In genomic region chr2:84904717-84905174, GRCh38 we compare ENCODE assay signal across 8 cellular contexts. TPM values are rescaled to one million over a fixed set of nuclear protein-coding genes. Genes with fewer than 3 reads are reported as not detected.
DNase-seq lines count a peak whose midpoint lies in the region; ATAC-seq and TF ChIP-seq lines count a peak whose summit lies in the region.

No MANE protein-coding gene starts in this region.

- WGBS in sigmoid colon, 2 donors = 0 to 1% methylated on average over 21 of the region's 21 CpGs

- peak; percentile 35 to 45 for TF ChIP-seq POLR2A in sigmoid colon (IDR thresholded peaks at IDR 0.05)

- peak overlapping the region; percentile 99 for H3K4me2 ChIP-seq in OCI-LY1 (ENCODE audit: low read length)

- peaks cover 17% of the 10 kb centered on the region for H3K4me1 ChIP-seq in OCI-LY1 (ENCODE audit: insufficient read depth, low read length, severe bottlenecking)
- peaks cover 4% of the 10 kb centered on the region for H3K4me1 ChIP-seq in iPS-15b (ENCODE audit: control insufficient read depth, insufficient read depth, low read length)
- peaks cover 0 to 19% (median 10%) of the 10 kb centered on the region in 4 donors for H3K4me1 ChIP-seq in sigmoid colon

- no peak overlapping the region for H3K27ac ChIP-seq in OCI-LY1 (ENCODE audit: low read depth, low read length, poor library complexity, severe bottlenecking)
- H3K27ac ChIP-seq in sigmoid colon = peak overlapping the region; percentile 84 to 98 (median 94)

- H3K4me3 ChIP-seq in OCI-LY1 (ENCODE audit: low read depth, low read length, poor library complexity, severe bottlenecking) = peak overlapping the region; percentile 97
- peak overlapping the region; percentile 80 for H3K4me3 ChIP-seq in iPS-15b (ENCODE audit: low read depth, low read length)
- H3K4me3 ChIP-seq in sigmoid colon = peak overlapping the region; percentile 77 to 99 (median 98)

- H3K9me3 ChIP-seq in OCI-LY1 (ENCODE audit: low read length) (no peaks in the 10 kb centered on the region), iPS-15b (ENCODE audit: control insufficient read depth, insufficient read depth, low read length) (no peaks in the 10 kb centered on the region), sigmoid colon (no peaks in the 10 kb centered on the region)

- H3K27me3 ChIP-seq in OCI-LY1 (ENCODE audit: insufficient read depth, low read length) = no peaks in the 10 kb centered on the region
- peaks cover 31% of the 10 kb centered on the region for H3K27me3 ChIP-seq in iPS-15b (ENCODE audit: control insufficient read depth, insufficient read depth, low read length)
- no peaks in the 10 kb centered on the region for H3K27me3 ChIP-seq in sigmoid colon

- H3K36me3 ChIP-seq in OCI-LY1 (ENCODE audit: insufficient read depth, low read length) = peaks cover 9% of the 10 kb centered on the region; the same call in 1 of the 2 replicates
- no peaks in the 10 kb centered on the region for H3K36me3 ChIP-seq in iPS-15b (ENCODE audit: control insufficient read depth, insufficient read depth, low read length)
- no peaks in the 10 kb centered on the region for H3K36me3 ChIP-seq in sigmoid colon

- H4K20me1 ChIP-seq in OCI-LY1 (ENCODE audit: insufficient read depth, low read length) = no peaks in the 10 kb centered on the region

- no peak for ATAC-seq in HG03442 (IDR thresholded peaks at IDR 0.05; ENCODE audit: unreplicated experiment)

- H3K9ac ChIP-seq in OCI-LY1 (ENCODE audit: low read length) (peak overlapping the region; percentile 91), iPS-15b (ENCODE audit: low read depth, low read length) (peak overlapping the region; percentile 60)

- intact Hi-C loops in sigmoid colon (cut with DNase I) = loop anchor here (1.0 to 10.0 kb wide), 2 partner anchors 66 to 390 kb away; partner anchors contain the start of gene DNAH6

- no peak for TF ChIP-seq CTCF in OCI-LY1 (IDR thresholded peaks at IDR 0.05; ENCODE audit: low read length)
- TF ChIP-seq CTCF in sigmoid colon (IDR thresholded peaks at IDR 0.05) = no peak

- H3F3A ChIP-seq in OCI-LY1 (ENCODE audit: insufficient read depth, low read length) = no peaks in the 10 kb centered on the region

- 0 out of 2 replicates have a peak, but pooled peaks cover 5% of the 10 kb centered on the region for H3K79me2 ChIP-seq in OCI-LY1 (ENCODE audit: insufficient read depth, low read length)

- peak overlapping the region; percentile 52; the same call in 1 of the 2 replicates for H2AFZ ChIP-seq in OCI-LY1 (ENCODE audit: low read length)

- H3K9me2 ChIP-seq in OCI-LY1 (ENCODE audit: low read depth, low read length) = no peaks in the 10 kb centered on the region

- DNase-seq in NCI-H524 (lab: John Stamatoyannopoulos, UW) (peak; percentile 36 to 47), NCI-H524 treated with DMSO at 0.1 percent for 48 hours (lab: John Stamatoyannopoulos, UW) (no peak), astrocyte of the hippocampus (ENCODE audit: low read depth, low spot score) (peak; percentile 70), sigmoid colon (peak; percentile 95), SKM-1 treated with dmso at 0.1 percent for 144 hours (lab: John Stamatoyannopoulos, UW; ENCODE audit: unreplicated experiment) (no peak)

- TF ChIP-seq EP300 in sigmoid colon (IDR thresholded peaks at IDR 0.05) = peak in 1 of 4 donors; percentile 83

RNA-seq across cellular contexts. Expression of gene TMSB10, which starts 0.7 kb away (rescaled TPM):
- 1,000 to 10,000 TPM; 1,887 to 2,459 (median 2,033) TPM for total RNA-seq in sigmoid colon
- 1,000 to 10,000 TPM; 3,723 to 4,314 (median 4,173) TPM for polyA plus RNA-seq in sigmoid colon

RNA-seq across cellular contexts. Expression of gene TRABD2A, which starts 23.9 kb away (rescaled TPM):
- total RNA-seq in sigmoid colon = 1 to 10 TPM in 1 of 4 donors, under 1 TPM in 3; 0.16 to 3.6 (median 0.65) TPM
- 10 to 100 TPM; 16.8 to 46.4 (median 25.4) TPM for polyA plus RNA-seq in sigmoid colon

Comparison
In these comparisons a context has a peak if more than half of its experiments do, and no peak if none do; other contexts are left out.
1. DNase-seq: peak in NCI-H524 (2 of 2), astrocyte of the hippocampus (single experiment) and sigmoid colon (single experiment); none in NCI-H524 treated with DMSO at 0.1 percent for 48 hours (single experiment) and SKM-1 treated with dmso at 0.1 percent for 144 hours (single experiment).
2. Peak in every context shown above with its lines, with median percentiles within 50 percentile points of each other: H3K4me3 ChIP-seq.